In genomic region chr15:65529754-65530317, GRCh38 we compare ENCODE assay signal across 8 cellular contexts.
DNase-seq lines count a peak whose midpoint lies in the region; ATAC-seq and TF ChIP-seq lines count a peak whose summit lies in the region.

No MANE protein-coding gene starts in this region.

- no peaks in the 10 kb centered on the region for H3K9me3 ChIP-seq in mucosa of stomach (ENCODE audit: control insufficient read depth, low read length)

- DNase-seq in AG10803 (ENCODE audit: low read depth) (no peak), cardiac fibroblast (ENCODE audit: low read depth in 2 of 2) (no peak), hippocampal formation (lab: John Stamatoyannopoulos, UW) (no peak), globus pallidus (ENCODE audit: low spot score) (no peak), DMS114 treated with DMSO at 0.1 percent for 48 hours (lab: John Stamatoyannopoulos, UW; ENCODE audit: unreplicated experiment) (no peak)

- H3K4me3 ChIP-seq in AG10803 (ENCODE audit: low read length) (peak overlapping the region; percentile 94), cardiac fibroblast (replicated peaks in 1 of 2; ENCODE audit: low read depth in 2 of 2, low read length in 2 of 2) (peak overlapping the region; percentile 34 to 83), mucosa of stomach (ENCODE audit: low read length) (peak overlapping the region; percentile 60)

- H3K27me3 ChIP-seq in mucosa of stomach (ENCODE audit: control insufficient read depth, insufficient read depth, low read length): no peaks in the 10 kb centered on the region

- no peaks in the 10 kb centered on the region for H3K36me3 ChIP-seq in mucosa of stomach (ENCODE audit: control insufficient read depth, insufficient read depth, low read length)

- ATAC-seq in HG02884 (IDR thresholded peaks at IDR 0.05; ENCODE audit: unreplicated experiment) (peak; percentile 3), HG02981 (IDR thresholded peaks at IDR 0.05; ENCODE audit: unreplicated experiment) (no peak)

- H3K9ac ChIP-seq in mucosa of stomach (ENCODE audit: low read length): peak overlapping the region; percentile 75

- peaks cover 23% of the 10 kb centered on the region for H3K4me1 ChIP-seq in mucosa of stomach (ENCODE audit: control insufficient read depth, insufficient read depth, low read length)

- no peak for TF ChIP-seq CTCF in AG10803 (conservative IDR thresholded peaks at IDR 0.05; ENCODE audit: low read length)
- no peak for TF ChIP-seq CTCF in cardiac fibroblast (IDR thresholded peaks at IDR 0.05; ENCODE audit: low read depth, low read length)
